Comparison of ENCODE assay signal across 11 cellular contexts in genomic region chr9:136688274-136689107, GRCh38. TPM values are rescaled to one million over a fixed set of nuclear protein-coding genes. Genes with fewer than 3 reads are reported as not detected.
A peak's percentile ranks its signal among the peaks of the same experiment; 100 is the strongest.
DNase-seq lines count a peak whose midpoint lies in the region; ATAC-seq, FAIRE-seq and TF ChIP-seq lines count a peak whose summit lies in the region.
"Had no signal": no experiment of that assay in that cellular context is flagged by ENCODE, and none has a peak within 500 bp of the region (broad histone marks: within the 10 kb centered on the region; RNA-seq: fewer than 3 reads in every experiment).

No MANE protein-coding gene starts in this region.

- peak overlapping the region in 5 of 7 donors; percentile 15 to 71 (median 54) for H3K27ac Mint-ChIP-seq in CD14-positive monocyte
- H3K27ac Mint-ChIP-seq in activated T-helper 17 cell treated with anti-CD3 and anti-CD28 coated beads, Interleukin-2, amount 50 U/mL, for 72 hours = no peak overlapping the region

- peaks cover 0 to 4% (median 2%) of the 10 kb centered on the region in 3 donors for H3K27me3 Mint-ChIP-seq in CD14-positive monocyte (ENCODE audit: low read depth in 3 of 3)
- peaks cover 3% of the 10 kb centered on the region for H3K27me3 Mint-ChIP-seq in activated T-helper 17 cell treated with anti-CD3 and anti-CD28 coated beads, Interleukin-2, amount 50 U/mL, for 72 hours

- no peak for TF ChIP-seq CTCF in CD14-positive monocyte (IDR thresholded peaks at IDR 0.05)

- FAIRE-seq in HTR-8/SVneo (lab: Jason Lieb, UNC) = no peak
- FAIRE-seq: RCC 7860 had no signal

- peaks cover 0 to 3% (median 0%) of the 10 kb centered on the region in 7 donors for H3K9me3 Mint-ChIP-seq in CD14-positive monocyte
- no peaks in the 10 kb centered on the region for H3K9me3 Mint-ChIP-seq in activated T-helper 17 cell treated with anti-CD3 and anti-CD28 coated beads, Interleukin-2, amount 50 U/mL, for 72 hours

- peak overlapping the region; percentile 19 for H3K27ac ChIP-seq in muscle layer of colon (ENCODE audit: low read depth, low read length)
- H3K27ac ChIP-seq: cardiac muscle cell had no signal

- no peak for DNase-seq in CD14-positive monocyte (ENCODE audit: low spot score)
- DNase-seq in HTR-8/SVneo (ENCODE audit: insufficient read length, low spot score) = no peak
- no peak for DNase-seq in NCI-H2107 (lab: John Stamatoyannopoulos, UW)
- DNase-seq in AG08395 (ENCODE audit: low spot score) = no peak
- no peak for DNase-seq in NCI-H1436 (lab: John Stamatoyannopoulos, UW)
- DNase-seq: activated CD4-positive, alpha-beta T cell treated with anti-CD3 and anti-CD28 coated beads for 48 hours had no signal

- no peaks in the 10 kb centered on the region for H3K9me3 ChIP-seq in muscle layer of colon (ENCODE audit: low read length)

- peak overlapping the region; percentile 35 to 51 for H3K4me3 Mint-ChIP-seq in CD14-positive monocyte
- peak overlapping the region; percentile 10 for H3K4me3 Mint-ChIP-seq in activated T-helper 17 cell treated with anti-CD3 and anti-CD28 coated beads, Interleukin-2, amount 50 U/mL, for 72 hours

- ATAC-seq in GM18502 (IDR thresholded peaks at IDR 0.05; ENCODE audit: poor library complexity, unreplicated experiment) = peak; percentile 7
- no peak for ATAC-seq in activated T-helper 17 cell treated with anti-CD3 and anti-CD28 coated beads, Interleukin-2, amount 50 U/mL, for 72 hours (replicated peaks)

- no peaks in the 10 kb centered on the region for H3K36me3 ChIP-seq in muscle layer of colon (ENCODE audit: insufficient read depth, low read length)
- H3K36me3 ChIP-seq: cardiac muscle cell had no signal

- H3K27me3 ChIP-seq in muscle layer of colon (ENCODE audit: control insufficient read depth in 1 of 2, insufficient read depth in 2 of 2, low read length in 2 of 2) = no peaks in the 10 kb centered on the region
- H3K27me3 ChIP-seq: cardiac muscle cell had no signal

- peaks cover 0 to 5% of the 10 kb centered on the region in 2 donors for H3K36me3 Mint-ChIP-seq in CD14-positive monocyte
- no peaks in the 10 kb centered on the region for H3K36me3 Mint-ChIP-seq in activated T-helper 17 cell treated with anti-CD3 and anti-CD28 coated beads, Interleukin-2, amount 50 U/mL, for 72 hours (ENCODE audit: low read depth)

- peaks cover 32% of the 10 kb centered on the region for H3K4me1 Mint-ChIP-seq in CD14-positive monocyte
- H3K4me1 Mint-ChIP-seq in activated T-helper 17 cell treated with anti-CD3 and anti-CD28 coated beads, Interleukin-2, amount 50 U/mL, for 72 hours = no peaks in the 10 kb centered on the region

- no peak overlapping the region for H3K4me3 ChIP-seq in muscle layer of colon (ENCODE audit: low read depth in 1 of 2, low read length in 2 of 2)
- H3K4me3 ChIP-seq: cardiac muscle cell had no signal

- intact Hi-C loops in CD14-positive monocyte (cut with micrococcal nuclease) = loop anchor here (5.0 kb wide), 2 partner anchors 39 to 201 kb away; no protein-coding TSS in a partner anchor

- no peak overlapping the region for H3K9ac ChIP-seq in muscle layer of colon (ENCODE audit: low read length)

- H3K4me1 ChIP-seq in muscle layer of colon (ENCODE audit: insufficient read depth, low read length) = peaks cover 36% of the 10 kb centered on the region

RNA-seq across cellular contexts. Expression of gene AGPAT2, which starts 1.2 kb away (rescaled TPM):
- 100 to 1,000 TPM; 116 to 139 TPM for polyA plus RNA-seq in CD14-positive monocyte
- total RNA-seq in activated T-helper 17 cell treated with anti-CD3 and anti-CD28 coated beads, Interleukin-2, amount 50 U/mL, for 72 hours = 10 to 100 TPM; 14.6 to 15.6 TPM

RNA-seq across cellular contexts. Expression of gene DIPK1B, which starts 23.9 kb away (rescaled TPM):
- under 1 TPM in 1 of 2 donors, not detected in 1; 0.10 TPM for polyA plus RNA-seq in CD14-positive monocyte
- total RNA-seq in activated T-helper 17 cell treated with anti-CD3 and anti-CD28 coated beads, Interleukin-2, amount 50 U/mL, for 72 hours = not detected

RNA-seq across cellular contexts. Expression of gene EGFL7, which starts 25.8 kb away (rescaled TPM):
- 1 to 10 TPM; 2.2 to 2.8 TPM for polyA plus RNA-seq in CD14-positive monocyte
- 1 to 10 TPM in 1 of 2 donors, under 1 TPM in 1; 0.78 to 1.0 TPM for total RNA-seq in activated T-helper 17 cell treated with anti-CD3 and anti-CD28 coated beads, Interleukin-2, amount 50 U/mL, for 72 hours

RNA-seq across cellular contexts. Expression of gene LCN10, which starts 54.2 kb away (rescaled TPM):
- not detected for polyA plus RNA-seq in CD14-positive monocyte
- total RNA-seq in activated T-helper 17 cell treated with anti-CD3 and anti-CD28 coated beads, Interleukin-2, amount 50 U/mL, for 72 hours = 1 to 10 TPM; 1.0 to 1.8 TPM

RNA-seq across cellular contexts. Expression of gene LCN6, which starts 59.8 kb away (rescaled TPM):
- not detected for polyA plus RNA-seq in CD14-positive monocyte
- total RNA-seq in activated T-helper 17 cell treated with anti-CD3 and anti-CD28 coated beads, Interleukin-2, amount 50 U/mL, for 72 hours = not detected
- total RNA-seq: cardiac muscle cell had no signal
- polyA plus RNA-seq: cardiac muscle cell had no signal
